11 cellular contexts compared by ENCODE assay signal in genomic region chr14:23640524-23641141, GRCh38. TPM values are rescaled to one million over a fixed set of nuclear protein-coding genes. Genes with fewer than 3 reads are reported as not detected.
DNase-seq lines count a peak whose midpoint lies in the region; ATAC-seq and TF ChIP-seq lines count a peak whose summit lies in the region.
"Had no signal": no experiment of that assay in that cellular context is flagged by ENCODE, and none has a peak within 500 bp of the region (broad histone marks: within the 10 kb centered on the region; RNA-seq: fewer than 3 reads in every experiment).

No MANE protein-coding gene starts in this region.

- no peak for ATAC-seq in GM21723 (IDR thresholded peaks at IDR 0.05; ENCODE audit: unreplicated experiment)

- no peaks in the 10 kb centered on the region for H3K27me3 ChIP-seq in SJCRH30
- H3K27me3 ChIP-seq in cardiac muscle cell: no peaks in the 10 kb centered on the region
- no peaks in the 10 kb centered on the region for H3K27me3 ChIP-seq in tibial nerve

- TF ChIP-seq EP300 in tibial nerve (IDR thresholded peaks at IDR 0.05): peak in 1 of 2 donors; percentile 44

- H3K4me3 ChIP-seq in SJCRH30 (no peak overlapping the region), cardiac muscle cell (no peak overlapping the region), tibial nerve (no peak overlapping the region)

- H3K36me3 ChIP-seq in SJCRH30 (no peaks in the 10 kb centered on the region), cardiac muscle cell (no peaks in the 10 kb centered on the region), tibial nerve (no peaks in the 10 kb centered on the region)

- 21 to 26% methylated on average over 5 of the region's 5 CpGs for WGBS in tibial nerve, 2 donors

- no peak overlapping the region for H3K27ac ChIP-seq in SJCRH30
- H3K27ac ChIP-seq in cardiac muscle cell: no peak overlapping the region
- peak overlapping the region in 2 of 4 donors; percentile 65 to 66 for H3K27ac ChIP-seq in tibial nerve

- H3K9me3 ChIP-seq in SJCRH30 (replicated peaks): no peaks in the 10 kb centered on the region
- H3K9me3 ChIP-seq in cardiac muscle cell (ENCODE audit: low read depth): no peaks in the 10 kb centered on the region
- H3K9me3 ChIP-seq in tibial nerve: no peaks in the 10 kb centered on the region

- H3K4me1 ChIP-seq in SJCRH30 (no peaks in the 10 kb centered on the region), cardiac muscle cell (ENCODE audit: low read depth) (no peaks in the 10 kb centered on the region), tibial nerve (peaks cover 0 to 30% (median 2%) of the 10 kb centered on the region in 4 donors)

- DNase-seq in NCI-H1417 (lab: John Stamatoyannopoulos, UW): peak; percentile 36 to 78 (median 74)
- no peak for DNase-seq in NCI-H1417 treated with DMSO at 0.1 percent for 48 hours (lab: John Stamatoyannopoulos, UW)
- DNase-seq in SJCRH30: peak; percentile 18 to 42
- peak; percentile 54 to 60 for DNase-seq in cardiac muscle cell (ENCODE audit: low read depth in 1 of 2, low spot score in 1 of 2)
- peak; percentile 67 to 70 for DNase-seq in tibial nerve (ENCODE audit: low spot score in 2 of 2)
- DNase-seq in ecto neural progenitor cell (ENCODE audit: low spot score): no peak
- no peak for DNase-seq in putamen (ENCODE audit: low spot score)
- DNase-seq: 8988T, glutamatergic neuron, MM.1S had no signal

- TF ChIP-seq CTCF in cardiac muscle cell (IDR thresholded peaks at IDR 0.05; ENCODE audit: low read depth, low read length): no peak
- no peak for TF ChIP-seq CTCF in tibial nerve (IDR thresholded peaks at IDR 0.05)

- no peak for TF ChIP-seq POLR2A in tibial nerve (IDR thresholded peaks at IDR 0.05)

RNA-seq across cellular contexts. Expression of gene DHRS2, which starts 4.5 kb away (rescaled TPM):
- total RNA-seq in SJCRH30 (2014; rRNA removed; shearing (Covaris generic)): 0.84 and 0.99 TPM in 2 replicates
- total RNA-seq in cardiac muscle cell: 1.0 TPM in 1 of 2 replicates, not detected in the other
- polyA plus RNA-seq in cardiac muscle cell: 0.97 and 1.0 TPM in 2 replicates
- total RNA-seq in tibial nerve: under 1 TPM in 1 of 4 donors, not detected in 3; 0.90 TPM

Comparison
In these comparisons a context has a peak if more than half of its experiments do, and no peak if none do; other contexts are left out.
1. DNase-seq: peak in NCI-H1417 (3 of 3), SJCRH30 (2 of 2), cardiac muscle cell (2 of 2) and tibial nerve (2 of 2); none in NCI-H1417 treated with DMSO at 0.1 percent for 48 hours (single experiment), ecto neural progenitor cell (single experiment) and putamen (single experiment).